In the genomic region with DNA sequence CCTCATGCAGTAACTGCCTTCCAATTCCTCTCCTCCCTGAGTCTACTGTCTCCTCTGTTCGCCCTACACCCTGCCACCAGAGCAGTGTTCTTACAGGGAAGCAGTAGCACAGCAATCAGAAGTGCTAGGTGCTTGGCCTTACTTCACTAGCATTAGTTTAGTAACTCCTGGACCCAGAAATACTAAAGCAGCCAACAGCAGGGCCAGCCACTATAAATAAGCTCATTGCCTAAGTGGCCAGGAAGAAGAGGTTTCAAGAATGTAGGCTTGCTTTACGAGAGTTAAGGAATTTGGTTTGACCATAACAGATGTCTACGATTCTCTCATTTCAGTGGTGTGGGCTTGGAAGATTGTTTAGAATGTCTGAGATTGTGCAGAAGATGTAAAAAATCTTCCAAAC, we compare ENCODE assay signal across 1 cellular context.
TF ChIP-seq lines count a peak whose summit lies in the region.

No MANE protein-coding gene starts in this region.

TF ChIP-seq in IMR-90, 13 proteins besides CTCF, POLR2A, EP300 and RAD21 (continued from another document):
- TF ChIP-seq FOS (IDR thresholded peaks at IDR 0.05; ENCODE audit: low read depth, low read length): no peak
- TF ChIP-seq MXI1 (IDR thresholded peaks at IDR 0.05; ENCODE audit: borderline replicate concordance, low read depth, low read length): no peak
- TF ChIP-seq MAZ (IDR thresholded peaks at IDR 0.05; ENCODE audit: borderline replicate concordance, low read depth, low read length): no peak
